10 cellular contexts compared by ENCODE assay signal in genomic region chr7:44608916-44609648, GRCh38. TPM values are rescaled to one million over a fixed set of nuclear protein-coding genes. Genes with fewer than 3 reads are reported as not detected.
DNase-seq lines count a peak whose midpoint lies in the region; ATAC-seq, FAIRE-seq and TF ChIP-seq lines count a peak whose summit lies in the region.
"Had no signal": no experiment of that assay in that cellular context is flagged by ENCODE, and none has a peak within 500 bp of the region (broad histone marks: within the 10 kb centered on the region; RNA-seq: fewer than 3 reads in every experiment).

No MANE protein-coding gene starts in this region.

- TF ChIP-seq POLR2A in uterus (IDR thresholded peaks at IDR 0.05) (no peak), right lobe of liver (IDR thresholded peaks at IDR 0.05) (no peak)

- H3K27me3 Mint-ChIP-seq in HFFc6 (ENCODE audit: insufficient read depth), result peaks cover 7% of the 10 kb centered on the region
- H3K27me3 Mint-ChIP-seq in activated T-helper 1 cell treated with anti-CD3 and anti-CD28 coated beads, Interleukin-12 subunit alpha, Interleukin-12 subunit beta, Interleukin-2, Interleukin-4 antibody, amounts not matched to agents 30 ng/mL and 10 ng/mL and 1 ng/mL, durations not matched to agents 14 hours and 24 hours and 36 hours (ENCODE audit: insufficient read depth), result peaks cover 2% of the 10 kb centered on the region

- no peaks in the 10 kb centered on the region for H3K27me3 ChIP-seq in mesendoderm (ENCODE audit: insufficient read depth, low read length, poor library complexity)
- H3K27me3 ChIP-seq in uterus, result no peaks in the 10 kb centered on the region
- H3K27me3 ChIP-seq in right lobe of liver, result no peaks in the 10 kb centered on the region

- H3K4me1 ChIP-seq in mesendoderm (ENCODE audit: control insufficient read depth, low read depth, low read length) (peaks cover 2% of the 10 kb centered on the region), uterus (peaks cover 0 to 9% of the 10 kb centered on the region in 2 donors), right lobe of liver (peaks cover 0 to 11% (median 1%) of the 10 kb centered on the region in 4 donors)

- ATAC-seq in GM19395 (IDR thresholded peaks at IDR 0.05; ENCODE audit: unreplicated experiment), result no peak
- no peak for ATAC-seq in right lobe of liver

- H2BK5ac ChIP-seq in mesendoderm (ENCODE audit: low read length), result no peak overlapping the region

- intact Hi-C loops in activated T-helper 1 cell treated with anti-CD3 and anti-CD28 coated beads, Interleukin-12 subunit alpha, Interleukin-12 subunit beta, Interleukin-2, Interleukin-4 antibody, amounts not matched to agents 30 ng/mL and 10 ng/mL and 1 ng/mL, durations not matched to agents 14 hours and 24 hours and 36 hours (cut with micrococcal nuclease), result no loop called here
- intact Hi-C loops in uterus (cut with DNase I; ENCODE audit: low total_unique reads) (no loop called here), right lobe of liver (cut with DNase I) (no loop called here)

- peaks cover 40% of the 10 kb centered on the region for H3K79me2 ChIP-seq in mesendoderm (ENCODE audit: control insufficient read depth, insufficient read depth, low read length)

- H3K4me2 ChIP-seq in mesendoderm (ENCODE audit: low read length), result no peak overlapping the region

- no peak overlapping the region for H2AK5ac ChIP-seq in mesendoderm (ENCODE audit: low read length)

- H3K4me1 Mint-ChIP-seq in HFFc6 (ENCODE audit: low read depth), result peaks cover 30% of the 10 kb centered on the region
- peaks cover 46% of the 10 kb centered on the region for H3K4me1 Mint-ChIP-seq in activated T-helper 1 cell treated with anti-CD3 and anti-CD28 coated beads, Interleukin-12 subunit alpha, Interleukin-12 subunit beta, Interleukin-2, Interleukin-4 antibody, amounts not matched to agents 30 ng/mL and 10 ng/mL and 1 ng/mL, durations not matched to agents 14 hours and 24 hours and 36 hours (ENCODE audit: low read depth)

- H3K9me3 Mint-ChIP-seq in HFFc6, result no peaks in the 10 kb centered on the region
- no peaks in the 10 kb centered on the region for H3K9me3 Mint-ChIP-seq in activated T-helper 1 cell treated with anti-CD3 and anti-CD28 coated beads, Interleukin-12 subunit alpha, Interleukin-12 subunit beta, Interleukin-2, Interleukin-4 antibody, amounts not matched to agents 30 ng/mL and 10 ng/mL and 1 ng/mL, durations not matched to agents 14 hours and 24 hours and 36 hours

- no peak overlapping the region for H3K4ac ChIP-seq in mesendoderm (ENCODE audit: low read depth, low read length)

- peak; percentile 11 for DNase-seq in HFFc6
- DNase-seq in activated T-helper 1 cell treated with anti-CD3 and anti-CD28 coated beads, Interleukin-12 subunit alpha, Interleukin-12 subunit beta, Interleukin-2, Interleukin-4 antibody, amounts not matched to agents 30 ng/mL and 10 ng/mL and 1 ng/mL, durations not matched to agents 14 hours and 24 hours and 36 hours (ENCODE audit: low spot score), result no peak
- peak; percentile 93 for DNase-seq in mesendoderm
- no peak for DNase-seq in uterus
- DNase-seq in right lobe of liver, result no peak
- no peak for DNase-seq in frontal cortex (ENCODE audit: low spot score in 2 of 2)
- DNase-seq: NCI-H1930, nucleus accumbens had no signal

- H3K36me3 ChIP-seq in mesendoderm (ENCODE audit: control insufficient read depth, insufficient read depth, low read length) (no peaks in the 10 kb centered on the region), uterus (no peaks in the 10 kb centered on the region), right lobe of liver (no peaks in the 10 kb centered on the region)

- no peak for TF ChIP-seq CTCF in C4-2B (conservative IDR thresholded peaks at IDR 0.05)
- no peak for TF ChIP-seq CTCF in HFFc6 (IDR thresholded peaks at IDR 0.05)
- TF ChIP-seq CTCF in uterus (IDR thresholded peaks at IDR 0.05), result no peak
- TF ChIP-seq CTCF in right lobe of liver (IDR thresholded peaks at IDR 0.05), result no peak

- no peak overlapping the region for H3K18ac ChIP-seq in mesendoderm (ENCODE audit: low read length)

- no peak overlapping the region for H3K9ac ChIP-seq in mesendoderm (ENCODE audit: low read length)

- H3K9me3 ChIP-seq in uterus (no peaks in the 10 kb centered on the region), right lobe of liver (no peaks in the 10 kb centered on the region)

- peak overlapping the region; percentile 16 for H3K4me3 Mint-ChIP-seq in HFFc6
- H3K4me3 Mint-ChIP-seq in activated T-helper 1 cell treated with anti-CD3 and anti-CD28 coated beads, Interleukin-12 subunit alpha, Interleukin-12 subunit beta, Interleukin-2, Interleukin-4 antibody, amounts not matched to agents 30 ng/mL and 10 ng/mL and 1 ng/mL, durations not matched to agents 14 hours and 24 hours and 36 hours, result peak overlapping the region; percentile 57

- H3K79me1 ChIP-seq in mesendoderm (ENCODE audit: low read length), result peaks cover 3% of the 10 kb centered on the region

- H4K5ac ChIP-seq in mesendoderm (ENCODE audit: low read length), result no peak overlapping the region

- peaks cover 8% of the 10 kb centered on the region for H3K36me3 Mint-ChIP-seq in HFFc6 (ENCODE audit: low read depth)
- peaks cover 4% of the 10 kb centered on the region for H3K36me3 Mint-ChIP-seq in activated T-helper 1 cell treated with anti-CD3 and anti-CD28 coated beads, Interleukin-12 subunit alpha, Interleukin-12 subunit beta, Interleukin-2, Interleukin-4 antibody, amounts not matched to agents 30 ng/mL and 10 ng/mL and 1 ng/mL, durations not matched to agents 14 hours and 24 hours and 36 hours (ENCODE audit: low read depth)

- no peak overlapping the region for H3K56ac ChIP-seq in mesendoderm (ENCODE audit: low read length)

- FAIRE-seq in frontal cortex (lab: Jason Lieb, UNC), result no peak

- peak overlapping the region; percentile 94 for H3K27ac ChIP-seq in C4-2B
- H3K27ac ChIP-seq in mesendoderm (ENCODE audit: low read depth, low read length), result no peak overlapping the region
- H3K27ac ChIP-seq in uterus, result no peak overlapping the region
- H3K27ac ChIP-seq in right lobe of liver, result no peak overlapping the region

- no peak overlapping the region for H2BK120ac ChIP-seq in mesendoderm (ENCODE audit: low read depth, low read length)

- WGBS in mesendoderm (ENCODE audit: extremely low coverage, insufficient coverage, low lambda C conversion rate), result no CpG with 5 or more reads among the region's 14 CpGs
- 80% methylated on average over 14 of the region's 14 CpGs for WGBS in right lobe of liver (ENCODE audit: insufficient coverage, low coverage, low lambda C conversion rate, missing lambda C conversion rate)

- peak overlapping the region; percentile 44 for H3K27ac Mint-ChIP-seq in HFFc6
- H3K27ac Mint-ChIP-seq in activated T-helper 1 cell treated with anti-CD3 and anti-CD28 coated beads, Interleukin-12 subunit alpha, Interleukin-12 subunit beta, Interleukin-2, Interleukin-4 antibody, amounts not matched to agents 30 ng/mL and 10 ng/mL and 1 ng/mL, durations not matched to agents 14 hours and 24 hours and 36 hours, result no peak overlapping the region

- no peak overlapping the region for H4K8ac ChIP-seq in mesendoderm (ENCODE audit: low read depth, low read length)

- H3K4me3 ChIP-seq in mesendoderm (ENCODE audit: low read length) (no peak overlapping the region), uterus (no peak overlapping the region), right lobe of liver (no peak overlapping the region)

- no peak overlapping the region for H2BK15ac ChIP-seq in mesendoderm (replicated peaks; ENCODE audit: low read depth)

- H3K23ac ChIP-seq in mesendoderm (ENCODE audit: low read length), result peak overlapping the region; percentile 59

RNA-seq across cellular contexts. Expression of gene OGDH, which starts 2.7 kb away (rescaled TPM):
- 10 to 100 TPM; 77.8 to 88.2 (median 80.2) TPM for total RNA-seq in HFFc6 (2021; fragmentation: NEBNext Ultra II Directional; extraction: Animal tissue kit (Norgen Biotek cat#: 25700))
- total RNA-seq in activated T-helper 1 cell treated with anti-CD3 and anti-CD28 coated beads, Interleukin-12 subunit alpha, Interleukin-12 subunit beta, Interleukin-2, Interleukin-4 antibody, amounts not matched to agents 30 ng/mL and 10 ng/mL and 1 ng/mL, durations not matched to agents 14 hours and 24 hours and 36 hours, result 101 and 105 TPM in 2 replicates
- 40.8 TPM for polyA plus RNA-seq in mesendoderm (2013, experiment 1 of 2)
- polyA plus RNA-seq in mesendoderm (2013, experiment 2 of 2), result 40.9 TPM
- 10 to 100 TPM; 38.2 to 97.6 (median 78.6) TPM for total RNA-seq in uterus
- total RNA-seq in right lobe of liver, result 10 to 100 TPM; 46.6 to 63.2 (median 55.8) TPM
- total RNA-seq in frontal cortex, result 35.1 TPM

RNA-seq across cellular contexts. Expression of gene TMED4, which starts 27.1 kb away (rescaled TPM):
- total RNA-seq in HFFc6 (2021; fragmentation: NEBNext Ultra II Directional; extraction: Animal tissue kit (Norgen Biotek cat#: 25700)), result 10 to 100 TPM; 73.7 to 89.7 (median 80.7) TPM
- total RNA-seq in activated T-helper 1 cell treated with anti-CD3 and anti-CD28 coated beads, Interleukin-12 subunit alpha, Interleukin-12 subunit beta, Interleukin-2, Interleukin-4 antibody, amounts not matched to agents 30 ng/mL and 10 ng/mL and 1 ng/mL, durations not matched to agents 14 hours and 24 hours and 36 hours, result 74.9 and 79.6 TPM in 2 replicates
- 24.1 TPM for polyA plus RNA-seq in mesendoderm (2013, experiment 1 of 2)
- 24.4 TPM for polyA plus RNA-seq in mesendoderm (2013, experiment 2 of 2)
- total RNA-seq in uterus, result 100 to 1,000 TPM in 1 of 4 donors, 10 to 100 TPM in 3; 37.9 to 403 (median 85.8) TPM
- total RNA-seq in right lobe of liver, result 10 to 100 TPM; 32.5 to 91.1 (median 41.7) TPM
- 73.4 TPM for total RNA-seq in frontal cortex

RNA-seq across cellular contexts. Expression of gene DDX56, which starts 35.4 kb away (rescaled TPM):
- total RNA-seq in HFFc6 (2021; fragmentation: NEBNext Ultra II Directional; extraction: Animal tissue kit (Norgen Biotek cat#: 25700)), result 10 to 100 TPM; 62.2 to 81.9 (median 70.1) TPM
- total RNA-seq in activated T-helper 1 cell treated with anti-CD3 and anti-CD28 coated beads, Interleukin-12 subunit alpha, Interleukin-12 subunit beta, Interleukin-2, Interleukin-4 antibody, amounts not matched to agents 30 ng/mL and 10 ng/mL and 1 ng/mL, durations not matched to agents 14 hours and 24 hours and 36 hours, result 165 and 166 TPM in 2 replicates
- 79.9 TPM for polyA plus RNA-seq in mesendoderm (2013, experiment 1 of 2)
- 72.0 TPM for polyA plus RNA-seq in mesendoderm (2013, experiment 2 of 2)
- 10 to 100 TPM; 35.9 to 75.8 (median 45.2) TPM for total RNA-seq in uterus
- total RNA-seq in right lobe of liver, result 10 to 100 TPM; 31.8 to 42.2 (median 36.5) TPM
- total RNA-seq in frontal cortex, result 39.5 TPM

Comparison
In these comparisons a context has a peak if more than half of its experiments do, and no peak if none do; other contexts are left out.
1. DNase-seq: peak in HFFc6 (single experiment) and mesendoderm (single experiment); none in activated T-helper 1 cell treated with anti-CD3 and anti-CD28 coated beads, Interleukin-12 subunit alpha, Interleukin-12 subunit beta, Interleukin-2, Interleukin-4 antibody, amounts not matched to agents 30 ng/mL and 10 ng/mL and 1 ng/mL, durations not matched to agents 14 hours and 24 hours and 36 hours (single experiment), uterus (0 of 2), right lobe of liver (0 of 3) and frontal cortex (0 of 2).